22 cellular contexts compared by ENCODE assay signal in genomic region chr9:84652496-84653081, GRCh38. TPM values are rescaled to one million over a fixed set of nuclear protein-coding genes. Genes with fewer than 3 reads are reported as not detected.
A peak's percentile ranks its signal among the peaks of the same experiment; 100 is the strongest.
DNase-seq lines count a peak whose midpoint lies in the region; FAIRE-seq and TF ChIP-seq lines count a peak whose summit lies in the region.
"Had no signal": no experiment of that assay in that cellular context is flagged by ENCODE, and none has a peak within 500 bp of the region (broad histone marks: within the 10 kb centered on the region; RNA-seq: fewer than 3 reads in every experiment).

No MANE protein-coding gene starts in this region.

- no peak overlapping the region for H3K27ac ChIP-seq in C4-2B
- no peak overlapping the region for H3K27ac ChIP-seq in astrocyte (ENCODE audit: low read depth, low read length)
- H3K27ac ChIP-seq: coronary artery, heart left ventricle, neural progenitor cell, sigmoid colon had no signal

- H3K4me3 ChIP-seq in astrocyte (ENCODE audit: insufficient read depth, low read depth, low read length): no peak overlapping the region
- H3K4me3 ChIP-seq: coronary artery, heart left ventricle, neural progenitor cell, sigmoid colon had no signal

- peak; percentile 28 for TF ChIP-seq CTCF in C4-2B (conservative IDR thresholded peaks at IDR 0.05)
- TF ChIP-seq CTCF in astrocyte (IDR thresholded peaks at IDR 0.05; ENCODE audit: insufficient read depth, low read depth, low read length): no peak

- H3K4me3 Mint-ChIP-seq in astrocyte (ENCODE audit: unreplicated experiment): no peak overlapping the region
- no peak overlapping the region for H3K4me3 Mint-ChIP-seq in activated T-cell treated with anti-CD3 and anti-CD28 coated beads, Interleukin-2, amount 50 U/mL, for 24 hours
- H3K4me3 Mint-ChIP-seq: CD8-positive, alpha-beta T cell; neural progenitor cell; T-helper 17 cell had no signal

- TF ChIP-seq POLR2A in erythroblast (IDR thresholded peaks at IDR 0.05; ENCODE audit: low read length): no peak

- H3K36me3 Mint-ChIP-seq in astrocyte (ENCODE audit: low read depth, unreplicated experiment): no peaks in the 10 kb centered on the region
- no peaks in the 10 kb centered on the region for H3K36me3 Mint-ChIP-seq in activated T-cell treated with anti-CD3 and anti-CD28 coated beads, Interleukin-2, amount 50 U/mL, for 24 hours (ENCODE audit: low read depth)
- H3K36me3 Mint-ChIP-seq: CD8-positive, alpha-beta T cell; neural progenitor cell had no signal

- H3K27ac Mint-ChIP-seq in astrocyte (ENCODE audit: unreplicated experiment): no peak overlapping the region
- H3K27ac Mint-ChIP-seq in activated T-cell treated with anti-CD3 and anti-CD28 coated beads, Interleukin-2, amount 50 U/mL, for 24 hours: no peak overlapping the region
- H3K27ac Mint-ChIP-seq: CD8-positive, alpha-beta T cell; neural progenitor cell; T-helper 17 cell had no signal

- no peak overlapping the region for H2AFZ ChIP-seq in astrocyte (ENCODE audit: low read depth, low read length)
- H2AFZ ChIP-seq: neural progenitor cell had no signal

- no peak overlapping the region for H3K9ac ChIP-seq in astrocyte (ENCODE audit: low read length)
- H3K9ac ChIP-seq: neural progenitor cell had no signal

- H3K27me3 Mint-ChIP-seq in astrocyte (ENCODE audit: low read depth, unreplicated experiment): no peaks in the 10 kb centered on the region
- peaks cover 3% of the 10 kb centered on the region for H3K27me3 Mint-ChIP-seq in activated T-cell treated with anti-CD3 and anti-CD28 coated beads, Interleukin-2, amount 50 U/mL, for 24 hours

- no peak overlapping the region for H3K4me2 ChIP-seq in astrocyte (ENCODE audit: low read length)
- H3K4me2 ChIP-seq: neural progenitor cell had no signal

- H3K79me2 ChIP-seq in astrocyte (ENCODE audit: insufficient read depth, low read length): no peaks in the 10 kb centered on the region

- no peaks in the 10 kb centered on the region for H3K4me1 ChIP-seq in astrocyte (ENCODE audit: insufficient read depth, low read length)
- H3K4me1 ChIP-seq: heart left ventricle, neural progenitor cell, sigmoid colon had no signal

- H3K27me3 ChIP-seq in astrocyte (ENCODE audit: insufficient read depth, low read length): no peaks in the 10 kb centered on the region
- H3K27me3 ChIP-seq: heart left ventricle, neural progenitor cell, sigmoid colon had no signal

- no peaks in the 10 kb centered on the region for H3K9me3 ChIP-seq in astrocyte (ENCODE audit: insufficient read depth, low read depth, low read length)
- H3K9me3 ChIP-seq: heart left ventricle, sigmoid colon had no signal

- H3K9me3 Mint-ChIP-seq in astrocyte (ENCODE audit: unreplicated experiment): no peaks in the 10 kb centered on the region
- no peaks in the 10 kb centered on the region for H3K9me3 Mint-ChIP-seq in activated T-cell treated with anti-CD3 and anti-CD28 coated beads, Interleukin-2, amount 50 U/mL, for 24 hours
- H3K9me3 Mint-ChIP-seq: CD8-positive, alpha-beta T cell; neural progenitor cell had no signal

- no peaks in the 10 kb centered on the region for H3K4me1 Mint-ChIP-seq in astrocyte (ENCODE audit: low read depth, unreplicated experiment)
- H3K4me1 Mint-ChIP-seq in activated T-cell treated with anti-CD3 and anti-CD28 coated beads, Interleukin-2, amount 50 U/mL, for 24 hours (ENCODE audit: low read depth): no peaks in the 10 kb centered on the region

- no peaks in the 10 kb centered on the region for H4K20me1 ChIP-seq in astrocyte (ENCODE audit: insufficient read depth, low read length)

- DNase-seq in HT1080 (ENCODE audit: low read depth): peak; percentile 11
- peak; percentile 1 for DNase-seq in astrocyte (ENCODE audit: low read depth)
- DNase-seq in inferior parietal cortex (ENCODE audit: extremely low spot score): peak; percentile 59
- DNase-seq in NCI-H82 (lab: John Stamatoyannopoulos, UW): no peak
- DNase-seq in SHP77 (lab: John Stamatoyannopoulos, UW): no peak
- DNase-seq in erythroblast (lab: John Stamatoyannopoulos, UW): no peak
- DNase-seq in activated T-cell treated with anti-CD3 and anti-CD28 coated beads, Interleukin-2, amount 50 U/mL, for 24 hours: no peak
- DNase-seq: activated CD4-positive, CD25-positive, alpha-beta regulatory T cell; activated effector memory CD4-positive, alpha-beta T cell treated with Interleukin-2 at 50 U/mL for 16 hours; CD8-positive, alpha-beta T cell; GOT3; heart left ventricle; islet precursor cell; mesendoderm; NCI-H1048; NCI-H2171; sigmoid colon; T-helper 17 cell had no signal

- FAIRE-seq in astrocyte (lab: Jason Lieb, UNC): no peak
- FAIRE-seq: GM12891 had no signal

- H3K36me3 ChIP-seq in astrocyte (ENCODE audit: insufficient read depth, low read length): no peaks in the 10 kb centered on the region
- H3K36me3 ChIP-seq: heart left ventricle, neural progenitor cell, sigmoid colon had no signal

RNA-seq across cellular contexts. Expression of gene NTRK2, which starts 16.9 kb away (rescaled TPM):
- total RNA-seq in HT1080 (2014; rRNA removed; shearing (Covaris generic)): not detected in 2 replicates
- polyA plus RNA-seq in HT1080 (2015; cell fraction: cytosol; rRNA removed): not detected in 2 replicates
- polyA plus RNA-seq in HT1080 (2015; cell fraction: nucleus; rRNA removed): not detected in 2 replicates
- total RNA-seq in astrocyte: 4.6 and 4.8 TPM in 2 replicates
- total RNA-seq: CD8-positive, alpha-beta T cell had no signal

Comparison
In these comparisons a context has a peak if more than half of its experiments do, and no peak if none do; other contexts are left out.
1. DNase-seq: peak in HT1080 (single experiment), astrocyte (single experiment) and inferior parietal cortex (single experiment); none in NCI-H82 (single experiment), SHP77 (0 of 2), erythroblast (0 of 2) and activated T-cell treated with anti-CD3 and anti-CD28 coated beads, Interleukin-2, amount 50 U/mL, for 24 hours (single experiment).